9 cellular contexts compared by ENCODE assay signal in the genomic region with DNA sequence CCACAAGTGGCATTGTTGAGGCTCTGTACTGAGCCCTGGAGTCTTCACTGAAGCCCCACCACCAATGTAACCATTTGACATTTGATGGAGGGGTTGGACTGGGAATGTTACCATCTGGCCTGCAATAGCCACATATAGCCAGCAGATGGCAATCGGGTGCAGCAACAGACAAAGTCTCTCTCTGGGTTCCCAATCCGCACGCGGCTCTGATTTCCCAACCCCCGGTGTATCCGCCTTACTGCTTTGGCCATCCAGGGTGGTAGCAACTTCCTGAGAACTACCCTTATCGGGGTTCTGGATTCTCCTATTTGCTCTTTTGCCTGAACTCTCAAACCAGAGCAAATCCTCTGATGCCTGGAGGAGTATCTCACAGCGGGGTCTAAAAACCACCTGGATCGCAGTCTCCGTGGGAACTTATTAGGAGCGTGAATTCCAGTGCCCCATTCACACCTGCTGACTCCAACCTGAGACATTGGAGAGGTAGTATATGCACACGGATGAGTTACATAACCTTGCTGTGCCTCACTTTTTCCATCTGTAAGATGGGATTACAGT. TPM values are rescaled to one million over a fixed set of nuclear protein-coding genes. Genes with fewer than 3 reads are reported as not detected.
A peak's percentile ranks its signal among the peaks of the same experiment; 100 is the strongest.
DNase-seq lines count a peak whose midpoint lies in the region; ATAC-seq and TF ChIP-seq lines count a peak whose summit lies in the region.
"Had no signal": no experiment of that assay in that cellular context is flagged by ENCODE, and none has a peak within 500 bp of the region (broad histone marks: within the 10 kb centered on the region; RNA-seq: fewer than 3 reads in every experiment).

No MANE protein-coding gene starts in this region.

- H3K27me3 Mint-ChIP-seq in Calu3 (ENCODE audit: unreplicated experiment) (peaks cover 74% of the 10 kb centered on the region), nephron progenitor cell (ENCODE audit: low read depth, poor library complexity) (peaks cover 2% of the 10 kb centered on the region)
- H3K27me3 Mint-ChIP-seq in activated T-cell treated with anti-CD3 and anti-CD28 coated beads, Interleukin-2, amount 50 U/mL, for 24 hours: peaks cover 12% of the 10 kb centered on the region

- no peak overlapping the region for H3K18ac ChIP-seq in IMR-90 (ENCODE audit: low read depth, low read length)

- H3K36me3 ChIP-seq in IMR-90 (ENCODE audit: control insufficient read depth, insufficient read depth, low read length): no peaks in the 10 kb centered on the region
- no peaks in the 10 kb centered on the region for H3K36me3 ChIP-seq in OCI-LY7 (ENCODE audit: insufficient read depth, low read length)

- no peak overlapping the region for H2AK9ac ChIP-seq in IMR-90 (replicated peaks; ENCODE audit: low read depth, low read length, poor library complexity)

- no peak for TF ChIP-seq POLR2A in IMR-90 (IDR thresholded peaks at IDR 0.05; ENCODE audit: low read depth, low read length)

- no peaks in the 10 kb centered on the region for H3K79me1 ChIP-seq in IMR-90 (ENCODE audit: low read depth in 1 of 2, low read length in 2 of 2)

- H2AK5ac ChIP-seq in IMR-90 (ENCODE audit: low read depth, low read length): no peak overlapping the region

- peaks cover 48% of the 10 kb centered on the region for H3K27me3 ChIP-seq in IMR-90 (ENCODE audit: control insufficient read depth, insufficient read depth, low read length)

- H3K9me3 ChIP-seq in IMR-90 (ENCODE audit: control insufficient read depth, insufficient read depth, low read length) (no peaks in the 10 kb centered on the region), OCI-LY7 (ENCODE audit: low read length) (no peaks in the 10 kb centered on the region)

- H3K9me2 ChIP-seq in OCI-LY7 (ENCODE audit: insufficient read depth, low read length): no peaks in the 10 kb centered on the region

- no peak overlapping the region for H3K23ac ChIP-seq in IMR-90 (ENCODE audit: low read depth, low read length)

- CTCF ChIA-PET in Calu3 (lab: Charles Lee) (no interaction called here), IMR-90 (lab: Yijun Ruan, JAX) (interaction anchor here (0.7 to 1.3 kb wide), 2 partner anchors 12 to 180 kb away, joined by 3 read pairs; no protein-coding TSS in a partner anchor), OCI-LY7 (lab: Charles Lee; ENCODE audit: unreplicated experiment) (no interaction called here)

- no peak overlapping the region for H2BK20ac ChIP-seq in IMR-90 (ENCODE audit: low read depth, low read length)

- POLR2A ChIA-PET in IMR-90 (lab: Charles Lee; ENCODE audit: unreplicated experiment): no interaction called here
- POLR2A ChIA-PET in OCI-LY7 (lab: Charles Lee): no interaction called here

- TF ChIP-seq RAD21 in IMR-90 (IDR thresholded peaks at IDR 0.05; ENCODE audit: low read length): peak; percentile 90

- ATAC-seq in IMR-90 (ENCODE audit: low read depth) (peak; percentile 100), GM21786 (IDR thresholded peaks at IDR 0.05; ENCODE audit: unreplicated experiment) (no peak)

- TF ChIP-seq CTCF in Calu3 (IDR thresholded peaks at IDR 0.05; ENCODE audit: unreplicated experiment) (peak; percentile 76), IMR-90 (conservative IDR thresholded peaks at IDR 0.05; ENCODE audit: low read depth, low read length) (peak; percentile 95), OCI-LY7 (conservative IDR thresholded peaks at IDR 0.05; ENCODE audit: low read length) (peak; percentile 98), fibroblast of mammary gland (conservative IDR thresholded peaks at IDR 0.05; ENCODE audit: control insufficient read depth, insufficient read depth, low read depth, low read length) (peak; percentile 99), nephron progenitor cell (IDR thresholded peaks at IDR 0.05) (peak; percentile 93)

- H3K9me3 Mint-ChIP-seq in Calu3 (ENCODE audit: low read depth, unreplicated experiment): no peaks in the 10 kb centered on the region
- H3K9me3 Mint-ChIP-seq in activated T-cell treated with anti-CD3 and anti-CD28 coated beads, Interleukin-2, amount 50 U/mL, for 24 hours: no peaks in the 10 kb centered on the region
- H3K9me3 Mint-ChIP-seq in nephron progenitor cell: no peaks in the 10 kb centered on the region

- H3K27ac ChIP-seq in IMR-90 (ENCODE audit: insufficient read depth, low read length) (no peak overlapping the region), OCI-LY7 (ENCODE audit: low read depth, low read length, poor library complexity, severe bottlenecking) (no peak overlapping the region)

- dilution Hi-C loops in IMR-90 (cut with HindIII; ENCODE audit: low sequenced_read_pairs, unreplicated experiment): no loop called here

- in situ Hi-C loops in IMR-90 (cut with MboI; ENCODE audit: low sequenced_read_pairs): loop anchor here (5.0 kb wide), 1 partner anchor 110 kb away; no protein-coding TSS in a partner anchor

- no peak overlapping the region for H4K5ac ChIP-seq in IMR-90 (ENCODE audit: low read depth, low read length)

- H2BK15ac ChIP-seq in IMR-90 (ENCODE audit: low read depth, low read length): no peak overlapping the region

- DNase-seq in Calu3 (peak; percentile 79), IMR-90 (peak; percentile 68), OCI-LY7 (ENCODE audit: low spot score) (peak; percentile 60), fibroblast of mammary gland (ENCODE audit: low read depth) (peak; percentile 74), nephron progenitor cell (peak; percentile 87)
- peak; percentile 77 for DNase-seq in activated T-cell treated with anti-CD3 and anti-CD28 coated beads, Interleukin-2, amount 50 U/mL, for 24 hours
- DNase-seq in stimulated activated naive CD4-positive, alpha-beta T cell treated with Interleukin-2 at 50 U/mL for 16 hours (lab: John Stamatoyannopoulos, UW): peak; percentile 44

- H3K4me2 ChIP-seq in IMR-90 (ENCODE audit: low read depth, low read length) (no peak overlapping the region), OCI-LY7 (ENCODE audit: low read length) (no peak overlapping the region)

- BruUV-seq in Calu3 (replicated peaks; lab: Mats Ljungman, UMichigan) (no TSS peak), IMR-90 (replicated peaks; lab: Mats Ljungman, UMichigan) (no TSS peak), OCI-LY7 (replicated peaks; lab: Mats Ljungman, UMichigan) (no TSS peak)

- no peaks in the 10 kb centered on the region for H3K9me1 ChIP-seq in IMR-90 (ENCODE audit: insufficient read depth, low read length)

- no peak overlapping the region for H3K56ac ChIP-seq in IMR-90 (ENCODE audit: extremely low read depth, insufficient read depth, low read length)

- no peak overlapping the region for H3K9ac ChIP-seq in IMR-90 (ENCODE audit: low read depth, low read length)

- H3K36me3 Mint-ChIP-seq in Calu3 (ENCODE audit: insufficient read depth, unreplicated experiment) (peaks cover 4% of the 10 kb centered on the region), nephron progenitor cell (ENCODE audit: low read depth) (no peaks in the 10 kb centered on the region)
- no peaks in the 10 kb centered on the region for H3K36me3 Mint-ChIP-seq in activated T-cell treated with anti-CD3 and anti-CD28 coated beads, Interleukin-2, amount 50 U/mL, for 24 hours (ENCODE audit: low read depth)
- H3K36me3 Mint-ChIP-seq: activated naive CD8-positive, alpha-beta T cell had no signal

- no peak overlapping the region for H4K8ac ChIP-seq in IMR-90 (ENCODE audit: low read depth in 2 of 2, low read length in 2 of 2)

- H2BK5ac ChIP-seq in IMR-90 (ENCODE audit: low read depth, low read length, poor library complexity, severe bottlenecking): no peak overlapping the region

- no peak overlapping the region for H2BK120ac ChIP-seq in IMR-90 (ENCODE audit: low read depth, low read length)

- H3K27ac Mint-ChIP-seq in Calu3 (ENCODE audit: unreplicated experiment) (no peak overlapping the region), nephron progenitor cell (peak overlapping the region; percentile 35)
- H3K27ac Mint-ChIP-seq in activated T-cell treated with anti-CD3 and anti-CD28 coated beads, Interleukin-2, amount 50 U/mL, for 24 hours: no peak overlapping the region
- H3K27ac Mint-ChIP-seq: activated naive CD8-positive, alpha-beta T cell had no signal

- H4K20me1 ChIP-seq in IMR-90 (ENCODE audit: insufficient read depth, low read length) (no peaks in the 10 kb centered on the region), OCI-LY7 (ENCODE audit: insufficient read depth, low read length) (no peaks in the 10 kb centered on the region)

- H4K91ac ChIP-seq in IMR-90 (ENCODE audit: insufficient read depth, low read depth, low read length): no peak overlapping the region

- H3K4me1 Mint-ChIP-seq in Calu3 (ENCODE audit: low read depth, unreplicated experiment) (no peaks in the 10 kb centered on the region), nephron progenitor cell (peaks cover 5% of the 10 kb centered on the region)
- no peaks in the 10 kb centered on the region for H3K4me1 Mint-ChIP-seq in activated T-cell treated with anti-CD3 and anti-CD28 coated beads, Interleukin-2, amount 50 U/mL, for 24 hours (ENCODE audit: low read depth)

- no peaks in the 10 kb centered on the region for H3K4me1 ChIP-seq in IMR-90 (ENCODE audit: control insufficient read depth, insufficient read depth, low read length)
- no peaks in the 10 kb centered on the region for H3K4me1 ChIP-seq in OCI-LY7 (ENCODE audit: insufficient read depth, low read length, poor library complexity, severe bottlenecking)

- no peaks in the 10 kb centered on the region for H3K79me2 ChIP-seq in OCI-LY7 (ENCODE audit: insufficient read depth, low read depth, low read length)

- H3K4me3 Mint-ChIP-seq in Calu3 (ENCODE audit: low read depth, unreplicated experiment): no peak overlapping the region
- no peak overlapping the region for H3K4me3 Mint-ChIP-seq in activated T-cell treated with anti-CD3 and anti-CD28 coated beads, Interleukin-2, amount 50 U/mL, for 24 hours
- H3K4me3 Mint-ChIP-seq in nephron progenitor cell: no peak overlapping the region
- H3K4me3 Mint-ChIP-seq: activated naive CD8-positive, alpha-beta T cell had no signal

- no peak overlapping the region for H3K14ac ChIP-seq in IMR-90 (replicated peaks; ENCODE audit: low read depth, low read length)

- peak overlapping the region; percentile 46 for H2AFZ ChIP-seq in IMR-90 (replicated peaks; ENCODE audit: low read length, poor library complexity)
- H2AFZ ChIP-seq in OCI-LY7 (ENCODE audit: low read length): no peak overlapping the region

- WGBS in IMR-90 (ENCODE audit: extremely low coverage in 2 of 2, insufficient read length in 1 of 2), 2 experiments: 6% methylated on average over 6 of the region's 12 CpGs; no CpG with 5 or more reads in 1 of the 2 experiments

- no peak overlapping the region for H3K4me3 ChIP-seq in IMR-90 (ENCODE audit: insufficient read depth, low read depth, low read length)
- no peak overlapping the region for H3K4me3 ChIP-seq in OCI-LY7 (ENCODE audit: low read depth, low read length, poor library complexity, severe bottlenecking)
- H3K4me3 ChIP-seq in fibroblast of mammary gland (ENCODE audit: control insufficient read depth, low read depth, low read length): no peak overlapping the region

- no peak overlapping the region for H3K4ac ChIP-seq in IMR-90 (ENCODE audit: low read depth, low read length)

- intact Hi-C loops in Calu3 (cut with micrococcal nuclease; ENCODE audit: unreplicated experiment) (loop anchor here (1.0 to 5.0 kb wide), 2 partner anchors 117 to 130 kb away; a partner anchor contains a TSS), IMR-90 (cut with micrococcal nuclease) (loop anchor here (1.0 to 10.0 kb wide), 3 partner anchors 117 to 442 kb away; no protein-coding TSS in a partner anchor), OCI-LY7 (cut with micrococcal nuclease; ENCODE audit: unreplicated experiment) (loop anchor here (1.0 to 5.0 kb wide), 3 partner anchors 38 to 250 kb away; a partner anchor contains a TSS)

RNA-seq across cellular contexts. Expression of a gene that starts 14.2 kb away (rescaled TPM):
- total RNA-seq in Calu3 (2022) (not detected in 2 replicates), IMR-90 (2012; rRNA removed) (not detected in 2 replicates), OCI-LY7 (2022) (not detected in 2 replicates)
- polyA plus RNA-seq in IMR-90 (2012; rRNA removed): not detected in 2 replicates
- not detected in 2 replicates for polyA plus RNA-seq in IMR-90 (2012; cell fraction: cytosol; rRNA removed)
- not detected in 2 replicates for polyA plus RNA-seq in IMR-90 (2012; cell fraction: nucleus; rRNA removed; ENCODE audit: low replicate concordance)
- not detected in 2 replicates for total RNA-seq in OCI-LY7 (2014; rRNA removed; shearing (Covaris generic))

RNA-seq across cellular contexts. Expression of a gene that starts 59.7 kb away (rescaled TPM):
- 59.6 and 72.4 TPM in 2 replicates for total RNA-seq in Calu3 (2022)
- 8.9 and 12.2 TPM in 2 replicates for total RNA-seq in IMR-90 (2012; rRNA removed)
- polyA plus RNA-seq in IMR-90 (2012; rRNA removed): 16.6 and 20.4 TPM in 2 replicates
- 13.6 and 14.5 TPM in 2 replicates for polyA plus RNA-seq in IMR-90 (2012; cell fraction: cytosol; rRNA removed)
- polyA plus RNA-seq in IMR-90 (2012; cell fraction: nucleus; rRNA removed; ENCODE audit: low replicate concordance): 132 and 150 TPM in 2 replicates
- 39.3 and 46.6 TPM in 2 replicates for total RNA-seq in OCI-LY7 (2014; rRNA removed; shearing (Covaris generic))
- total RNA-seq in OCI-LY7 (2022): 74.7 and 80.5 TPM in 2 replicates
